In the genomic region with DNA sequence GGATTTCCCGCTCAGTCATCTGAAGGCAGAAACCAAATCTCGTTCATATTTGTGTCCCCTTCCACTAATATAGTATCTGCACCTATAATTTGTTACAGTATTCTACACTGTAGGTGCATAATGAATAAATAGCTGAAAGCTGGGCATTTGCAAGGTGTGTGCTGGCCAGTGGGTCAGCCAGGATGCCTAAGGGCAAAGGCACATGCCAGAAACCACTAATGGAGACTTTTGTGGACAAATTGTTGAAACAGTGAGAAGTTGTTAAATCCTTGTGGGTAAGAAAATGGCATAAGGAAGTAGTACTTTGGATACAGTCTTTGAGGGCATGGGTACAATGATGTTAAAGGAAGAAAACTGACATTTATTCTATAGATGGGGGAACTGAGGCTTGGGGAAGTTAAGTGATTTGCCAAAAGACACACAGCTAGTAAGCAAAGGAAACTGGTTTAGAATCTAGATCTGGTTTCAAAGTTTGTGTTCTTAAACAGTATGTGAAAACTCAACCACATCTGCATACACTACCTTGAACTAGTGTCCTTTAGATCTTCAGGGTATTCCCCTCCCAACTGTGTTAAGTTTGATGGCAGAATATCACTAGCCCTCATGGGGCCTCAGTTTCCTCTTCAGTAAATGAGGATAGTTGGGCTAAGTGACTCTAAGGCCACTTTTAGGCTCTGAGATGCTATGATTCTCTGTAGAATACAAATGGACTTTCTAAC, we compare ENCODE assay signal across 13 cellular contexts. TPM values are rescaled to one million over a fixed set of nuclear protein-coding genes. Genes with fewer than 3 reads are reported as not detected.
DNase-seq lines count a peak whose midpoint lies in the region; TF ChIP-seq lines count a peak whose summit lies in the region.
"Had no signal": no experiment of that assay in that cellular context is flagged by ENCODE, and none has a peak within 500 bp of the region (broad histone marks: within the 10 kb centered on the region; RNA-seq: fewer than 3 reads in every experiment).

No MANE protein-coding gene starts in this region.

- CTCF ChIA-PET in activated naive CD4-positive, alpha-beta T cell treated with anti-CD3 and anti-CD28 coated beads, Interleukin-2, amount 10 ng/mL, durations not matched to agents 7 days and 5 days (lab: Charles Lee), result interaction anchor here (0.6 to 3.3 kb wide), 6 partner anchors 9 to 156 kb away, joined by 3 to 11 read pairs (median 3); no protein-coding TSS in a partner anchor

- H3K27ac Mint-ChIP-seq in activated naive CD4-positive, alpha-beta T cell treated with anti-CD3 and anti-CD28 coated beads, Interleukin-2, amount 10 ng/mL, durations not matched to agents 7 days and 5 days, result peak overlapping the region; percentile 100
- H3K27ac Mint-ChIP-seq in stimulated activated naive CD8-positive, alpha-beta T cell treated with anti-CD3 and anti-CD28 coated beads, Interleukin-15, Interleukin-2, amounts not matched to agents 100 ng/mL and 50 ng/mL, for 24 hours, result peak overlapping the region; percentile 99
- H3K27ac Mint-ChIP-seq: brain had no signal

- peaks cover 96% of the 10 kb centered on the region for H3K4me1 Mint-ChIP-seq in activated naive CD4-positive, alpha-beta T cell treated with anti-CD3 and anti-CD28 coated beads, Interleukin-2, amount 10 ng/mL, durations not matched to agents 7 days and 5 days
- peaks cover 100% of the 10 kb centered on the region for H3K4me1 Mint-ChIP-seq in stimulated activated naive CD8-positive, alpha-beta T cell treated with anti-CD3 and anti-CD28 coated beads, Interleukin-15, Interleukin-2, amounts not matched to agents 100 ng/mL and 50 ng/mL, for 24 hours (ENCODE audit: low read depth)

- H3K9me3 ChIP-seq in WERI-Rb-1 (ENCODE audit: severe bottlenecking), result no peaks in the 10 kb centered on the region
- H3K9me3 ChIP-seq: neutrophil, vagina had no signal

- no peak overlapping the region for H3K4me3 ChIP-seq in WERI-Rb-1 (ENCODE audit: low read depth, low read length)
- H3K4me3 ChIP-seq: vagina had no signal

- no peaks in the 10 kb centered on the region for H3K9me3 Mint-ChIP-seq in activated naive CD4-positive, alpha-beta T cell treated with anti-CD3 and anti-CD28 coated beads, Interleukin-2, amount 10 ng/mL, durations not matched to agents 7 days and 5 days
- H3K9me3 Mint-ChIP-seq in stimulated activated naive CD8-positive, alpha-beta T cell treated with anti-CD3 and anti-CD28 coated beads, Interleukin-15, Interleukin-2, amounts not matched to agents 100 ng/mL and 50 ng/mL, for 24 hours, result no peaks in the 10 kb centered on the region
- H3K9me3 Mint-ChIP-seq: brain had no signal

- H3K27me3 ChIP-seq in WERI-Rb-1 (ENCODE audit: insufficient read depth, low read depth, severe bottlenecking), result no peaks in the 10 kb centered on the region
- H3K27me3 ChIP-seq: neutrophil, vagina had no signal

- no peak overlapping the region for H3K27ac ChIP-seq in WERI-Rb-1
- H3K27ac ChIP-seq: neutrophil, vagina had no signal

- peaks cover 9% of the 10 kb centered on the region for H3K27me3 Mint-ChIP-seq in activated naive CD4-positive, alpha-beta T cell treated with anti-CD3 and anti-CD28 coated beads, Interleukin-2, amount 10 ng/mL, durations not matched to agents 7 days and 5 days
- H3K27me3 Mint-ChIP-seq in stimulated activated naive CD8-positive, alpha-beta T cell treated with anti-CD3 and anti-CD28 coated beads, Interleukin-15, Interleukin-2, amounts not matched to agents 100 ng/mL and 50 ng/mL, for 24 hours, result no peaks in the 10 kb centered on the region

- no peaks in the 10 kb centered on the region for H3K36me3 ChIP-seq in WERI-Rb-1
- H3K36me3 ChIP-seq: neutrophil, vagina had no signal

- DNase-seq in activated naive CD4-positive, alpha-beta T cell treated with anti-CD3 and anti-CD28 coated beads, Interleukin-2, amount 10 ng/mL, durations not matched to agents 7 days and 5 days, result no peak
- no peak for DNase-seq in activated naive CD4-positive, alpha-beta T cell (lab: John Stamatoyannopoulos, UW)
- peak; percentile 48 for DNase-seq in RPMI7951 (ENCODE audit: low read depth)
- peak; percentile 18 for DNase-seq in central memory CD4-positive, alpha-beta T cell
- DNase-seq in WERI-Rb-1, result no peak
- no peak for DNase-seq in NCI-H2029 (lab: John Stamatoyannopoulos, UW)
- DNase-seq in HK-2 (ENCODE audit: unreplicated experiment), result no peak
- DNase-seq: NCI-H1105, NCI-H345 had no signal

- H3K36me3 Mint-ChIP-seq in activated naive CD4-positive, alpha-beta T cell treated with anti-CD3 and anti-CD28 coated beads, Interleukin-2, amount 10 ng/mL, durations not matched to agents 7 days and 5 days, result peaks cover 20% of the 10 kb centered on the region
- peaks cover 4% of the 10 kb centered on the region for H3K36me3 Mint-ChIP-seq in stimulated activated naive CD8-positive, alpha-beta T cell treated with anti-CD3 and anti-CD28 coated beads, Interleukin-15, Interleukin-2, amounts not matched to agents 100 ng/mL and 50 ng/mL, for 24 hours (ENCODE audit: low read depth)
- H3K36me3 Mint-ChIP-seq: brain had no signal

- no peak for TF ChIP-seq CTCF in WERI-Rb-1 (IDR thresholded peaks at IDR 0.05; ENCODE audit: low read depth, low read length)

- H3K4me3 Mint-ChIP-seq in activated naive CD4-positive, alpha-beta T cell treated with anti-CD3 and anti-CD28 coated beads, Interleukin-2, amount 10 ng/mL, durations not matched to agents 7 days and 5 days, result peak overlapping the region; percentile 2
- peak overlapping the region; percentile 61 for H3K4me3 Mint-ChIP-seq in stimulated activated naive CD8-positive, alpha-beta T cell treated with anti-CD3 and anti-CD28 coated beads, Interleukin-15, Interleukin-2, amounts not matched to agents 100 ng/mL and 50 ng/mL, for 24 hours
- H3K4me3 Mint-ChIP-seq: brain had no signal

RNA-seq across cellular contexts. Expression of a gene that starts 26.5 kb away (rescaled TPM):
- 6.4 and 8.7 TPM in 2 replicates for total RNA-seq in RPMI7951 (2014; rRNA removed; shearing (Covaris generic))

Comparison
In these comparisons a context has a peak if more than half of its experiments do, and no peak if none do; other contexts are left out.
1. DNase-seq: peak in RPMI7951 (single experiment) and central memory CD4-positive, alpha-beta T cell (single experiment); none in activated naive CD4-positive, alpha-beta T cell treated with anti-CD3 and anti-CD28 coated beads, Interleukin-2, amount 10 ng/mL, durations not matched to agents 7 days and 5 days (single experiment), activated naive CD4-positive, alpha-beta T cell (0 of 4), WERI-Rb-1 (single experiment), NCI-H2029 (single experiment) and HK-2 (single experiment).